ENCODE assay signal across 1 cellular context in the genomic region with DNA sequence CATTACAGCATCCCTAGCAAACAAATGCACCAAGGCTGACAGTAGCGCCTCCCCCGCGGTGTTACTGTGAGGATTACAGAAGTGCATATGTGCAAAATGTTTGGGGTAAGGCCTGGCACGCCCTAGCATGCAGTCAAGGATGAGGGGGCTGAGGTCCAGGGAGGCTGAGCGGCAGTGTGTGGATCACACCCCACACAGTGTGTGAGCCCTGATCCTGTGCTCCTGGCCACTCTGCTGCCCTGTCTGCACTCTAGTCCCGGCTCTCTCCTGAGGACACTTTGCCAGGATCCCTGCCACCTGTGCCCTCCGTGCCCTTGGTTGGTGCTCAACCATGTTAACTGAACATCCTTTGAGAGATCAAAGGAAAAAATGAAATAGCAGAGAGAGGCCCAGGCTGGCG.
TF ChIP-seq lines count a peak whose summit lies in the region.

No MANE protein-coding gene starts in this region.

TF ChIP-seq in IMR-90, 13 proteins besides CTCF, POLR2A, EP300 and RAD21:
- TF ChIP-seq MAFK (IDR thresholded peaks at IDR 0.05; ENCODE audit: low read depth, low read length) (no peak), MAZ (IDR thresholded peaks at IDR 0.05; ENCODE audit: borderline replicate concordance, low read depth, low read length) (no peak)
